In the genomic region with DNA sequence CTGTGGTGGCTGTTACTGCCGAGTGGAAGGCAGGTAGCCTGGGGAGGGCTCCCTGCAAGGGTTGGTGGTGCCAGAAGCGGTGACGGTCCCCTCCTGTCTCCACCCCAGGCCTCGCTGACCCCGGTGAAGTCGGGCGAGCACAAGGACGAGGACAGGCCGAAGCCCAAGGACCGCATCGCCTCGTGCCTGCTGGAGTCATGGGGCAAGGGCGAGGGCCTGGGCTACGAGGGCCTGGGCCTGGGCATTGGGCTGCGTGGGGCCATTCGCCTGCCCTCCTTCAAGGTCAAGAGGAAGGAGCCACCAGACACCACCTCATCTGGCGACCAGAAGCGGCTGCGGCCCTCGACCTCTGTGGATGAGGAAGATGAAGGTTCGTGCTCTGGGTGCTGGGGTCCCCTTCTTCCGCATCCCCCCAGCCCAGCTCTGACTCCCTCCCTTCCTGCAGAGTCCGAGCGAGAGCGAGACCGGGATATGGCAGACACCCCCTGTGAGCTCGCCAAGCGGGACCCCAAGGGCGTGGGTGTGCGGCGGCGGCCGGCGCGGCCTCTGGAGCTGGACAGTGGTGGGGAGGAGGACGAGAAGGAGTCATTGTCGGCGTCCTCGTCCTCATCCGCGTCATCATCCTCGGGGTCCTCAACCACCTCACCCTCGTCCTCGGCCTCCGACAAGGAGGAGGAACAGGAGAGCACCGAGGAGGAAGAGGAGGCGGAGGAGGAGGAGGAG, we compare ENCODE assay signal across 31 cellular contexts. TPM values are rescaled to one million over a fixed set of nuclear protein-coding genes. Genes with fewer than 3 reads are reported as not detected.
"Had no signal": no experiment of that assay in that cellular context is flagged by ENCODE, and none has a peak within 500 bp of the region (broad histone marks: within the 10 kb centered on the region; RNA-seq: fewer than 3 reads in every experiment).

No MANE protein-coding gene starts in this region.

- H3K36me3 ChIP-seq: ovary had no signal

- H3K9me3 ChIP-seq: adrenal gland, body of pancreas, gastrocnemius medialis, left lung, neutrophil, ovary, thoracic aorta had no signal

- H3K27me3 ChIP-seq: adrenal gland, body of pancreas, gastrocnemius medialis, left lung, neutrophil, ovary had no signal

- H3K27ac ChIP-seq: adrenal gland, body of pancreas, gastrocnemius medialis, left lung, neutrophil, ovary, skin epidermis, thoracic aorta had no signal

- H3K9me3 Mint-ChIP-seq: activated naive CD8-positive, alpha-beta T cell treated with anti-CD3 and anti-CD28 coated beads for 36 hours; activated T-cell treated with anti-CD3 and anti-CD28 coated beads, Interleukin-2, amount 50 U/mL, for 4 hours; activated T-helper 2 cell treated with anti-CD3 and anti-CD28 coated beads, Interferon-gamma antibody, Interleukin-2, Interleukin-4, amounts not matched to agents 10 μg/mL and 5 μg/mL and 100 μg/mL, durations not matched to agents 14 hours and 24 hours and 36 hours; effector memory CD8-positive, alpha-beta T cell; nephron; stimulated activated naive CD8-positive, alpha-beta T cell treated with anti-CD3 and anti-CD28 coated beads, Interleukin-15, Interleukin-2, amounts not matched to agents 100 ng/mL and 50 ng/mL, for 24 hours; T-helper 2 cell treated with Interferon-gamma antibody and Interleukin-4, amounts not matched to agents 5 μg/mL and 100 μg/mL, for 36 hours had no signal

- H3K27me3 Mint-ChIP-seq: activated naive CD8-positive, alpha-beta T cell treated with anti-CD3 and anti-CD28 coated beads for 36 hours; effector memory CD8-positive, alpha-beta T cell; progenitor cell of endocrine pancreas; stimulated activated naive CD8-positive, alpha-beta T cell treated with anti-CD3 and anti-CD28 coated beads, Interleukin-15, Interleukin-2, amounts not matched to agents 100 ng/mL and 50 ng/mL, for 24 hours had no signal

- H3K4me3 ChIP-seq: adrenal gland, body of pancreas, gastrocnemius medialis, left lung, lung, ovary, skin epidermis, thoracic aorta had no signal

- ATAC-seq: activated T-cell treated with anti-CD3 and anti-CD28 coated beads, Interleukin-2, amount 50 U/mL, for 4 hours; body of pancreas; effector memory CD8-positive, alpha-beta T cell; gastrocnemius medialis; left lung; sciatic nerve had no signal

- DNase-seq: activated CD4-positive, alpha-beta T cell treated with anti-CD3 and anti-CD28 coated beads for 48 hours; activated CD4-positive, alpha-beta T cell treated with anti-CD3 and anti-CD28 coated beads, Interleukin-2, amount 50 U/mL, for 48 hours; activated CD8-positive, alpha-beta memory T cell treated with anti-CD3 and anti-CD28 coated beads, Interleukin-2, amount 50 U/mL, for 4 hours; activated naive CD4-positive, alpha-beta T cell; activated naive CD8-positive, alpha-beta T cell treated with anti-CD3 and anti-CD28 coated beads for 36 hours; activated T-cell treated with anti-CD3 and anti-CD28 coated beads, Interleukin-2, amount 50 U/mL, for 4 hours; body of pancreas; cerebellar nuclear complex; cortex of kidney; effector memory CD8-positive, alpha-beta T cell; erythroblast; gastrocnemius medialis; glutamatergic neuron; retina; stimulated activated CD4-positive, alpha-beta T cell treated with anti-CD3 and anti-CD28 coated beads, Interleukin-12 subunit alpha, Interleukin-12 subunit beta, amount 100 ng/mL, for 4 hours; stimulated activated CD4-positive, alpha-beta T cell treated with anti-CD3 and anti-CD28 coated beads, Interleukin-4, amount 100 ng/mL, for 1 hour; trophoblast cell had no signal

- H3K4me3 Mint-ChIP-seq: activated naive CD8-positive, alpha-beta T cell treated with anti-CD3 and anti-CD28 coated beads for 36 hours; activated T-cell treated with anti-CD3 and anti-CD28 coated beads, Interleukin-2, amount 50 U/mL, for 4 hours; effector memory CD8-positive, alpha-beta T cell; nephron; stimulated activated naive CD8-positive, alpha-beta T cell treated with anti-CD3 and anti-CD28 coated beads, Interleukin-15, Interleukin-2, amounts not matched to agents 100 ng/mL and 50 ng/mL, for 24 hours; T-helper 2 cell treated with Interferon-gamma antibody and Interleukin-4, amounts not matched to agents 5 μg/mL and 100 μg/mL, for 36 hours had no signal

- H3K27ac Mint-ChIP-seq: activated T-helper 2 cell treated with anti-CD3 and anti-CD28 coated beads, Interferon-gamma antibody, Interleukin-2, Interleukin-4, amounts not matched to agents 10 μg/mL and 5 μg/mL and 100 μg/mL, durations not matched to agents 14 hours and 24 hours and 36 hours; nephron; progenitor cell of endocrine pancreas; T-helper 2 cell treated with Interferon-gamma antibody and Interleukin-4, amounts not matched to agents 5 μg/mL and 100 μg/mL, for 36 hours had no signal

RNA-seq across cellular contexts. Expression of a gene that starts 41.6 kb away (rescaled TPM):
- total RNA-seq: activated CD8-positive, alpha-beta memory T cell treated with anti-CD3 and anti-CD28 coated beads for 36 hours; activated naive CD8-positive, alpha-beta T cell treated with anti-CD3 and anti-CD28 coated beads for 36 hours; activated T-helper 2 cell treated with anti-CD3 and anti-CD28 coated beads, Interferon-gamma antibody, Interleukin-2, Interleukin-4, amounts not matched to agents 10 μg/mL and 5 μg/mL and 100 μg/mL, durations not matched to agents 14 hours and 24 hours and 36 hours; progenitor cell of endocrine pancreas had no signal
